1 cellular context compared by ENCODE assay signal in the genomic region with DNA sequence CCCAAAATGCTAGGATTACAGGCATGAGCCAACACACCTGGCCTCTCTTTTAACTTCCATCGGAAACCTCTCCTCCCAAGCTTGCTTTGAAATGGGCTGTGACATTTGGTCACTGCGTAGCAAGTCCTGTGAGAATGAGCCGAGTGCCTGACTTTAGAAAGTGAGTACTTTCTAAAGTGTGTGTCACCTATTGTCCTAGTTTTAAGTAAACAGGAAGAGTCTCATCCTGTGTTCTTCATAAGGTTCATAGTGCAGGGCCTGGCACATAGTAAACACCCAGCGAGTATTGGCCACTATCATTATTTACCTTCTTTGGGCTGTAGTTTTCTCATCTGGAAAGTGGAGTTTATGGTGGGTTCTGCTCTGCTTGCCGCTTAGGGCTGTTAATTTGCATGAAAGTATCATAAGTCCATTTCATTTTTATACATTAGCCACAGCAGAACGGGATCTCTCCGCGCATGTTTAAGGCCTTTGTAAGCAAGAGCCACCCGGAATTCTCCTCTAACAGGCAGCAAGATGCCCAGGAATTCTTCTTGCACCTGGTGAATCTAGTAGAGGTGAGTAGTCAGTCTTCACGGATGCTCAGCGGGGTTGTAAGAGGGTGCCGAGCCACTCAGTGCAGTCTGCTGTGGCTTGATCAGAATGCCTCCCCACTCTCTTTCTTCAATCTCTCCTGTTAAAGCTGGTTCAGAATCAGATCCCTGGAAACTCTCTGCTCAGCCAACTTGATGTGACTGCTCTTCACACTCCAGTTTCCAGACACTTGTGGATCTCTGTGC.
TF ChIP-seq lines count a peak whose summit lies in the region.

No MANE protein-coding gene starts in this region.

TF ChIP-seq in HepG2, 621 proteins besides CTCF, POLR2A, EP300 and RAD21 (continued from another document and continues in another):
- TF ChIP-seq, protein P1, sequence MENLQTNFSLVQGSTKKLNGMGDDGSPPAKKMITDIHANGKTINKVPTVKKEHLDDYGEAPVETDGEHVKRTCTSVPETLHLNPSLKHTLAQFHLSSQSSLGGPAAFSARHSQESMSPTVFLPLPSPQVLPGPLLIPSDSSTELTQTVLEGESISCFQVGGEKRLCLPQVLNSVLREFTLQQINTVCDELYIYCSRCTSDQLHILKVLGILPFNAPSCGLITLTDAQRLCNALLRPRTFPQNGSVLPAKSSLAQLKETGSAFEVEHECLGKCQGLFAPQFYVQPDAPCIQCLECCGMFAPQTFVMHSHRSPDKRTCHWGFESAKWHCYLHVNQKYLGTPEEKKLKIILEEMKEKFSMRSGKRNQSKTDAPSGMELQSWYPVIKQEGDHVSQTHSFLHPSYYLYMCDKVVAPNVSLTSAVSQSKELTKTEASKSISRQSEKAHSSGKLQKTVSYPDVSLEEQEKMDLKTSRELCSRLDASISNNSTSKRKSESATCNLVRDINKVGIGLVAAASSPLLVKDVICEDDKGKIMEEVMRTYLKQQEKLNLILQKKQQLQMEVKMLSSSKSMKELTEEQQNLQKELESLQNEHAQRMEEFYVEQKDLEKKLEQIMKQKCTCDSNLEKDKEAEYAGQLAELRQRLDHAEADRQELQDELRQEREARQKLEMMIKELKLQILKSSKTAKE (CRISPR knock-in tag; IDR thresholded peaks at IDR 0.05; ENCODE audit: borderline replicate concordance), result peak; percentile 27; the same call in 1 of the 2 replicates
- TF ChIP-seq SMAD9 (CRISPR knock-in tag; IDR thresholded peaks at IDR 0.05) (no peak), ZNF615 (CRISPR knock-in tag; IDR thresholded peaks at IDR 0.05; ENCODE audit: borderline replicate concordance) (no peak), ZNF333 (CRISPR knock-in tag; IDR thresholded peaks at IDR 0.05; ENCODE audit: borderline replicate concordance) (no peak), ZNF766 (CRISPR knock-in tag; IDR thresholded peaks at IDR 0.05; ENCODE audit: borderline replicate concordance) (peak; percentile 35; the same call in 1 of the 2 replicates), ZNF816 (CRISPR knock-in tag; IDR thresholded peaks at IDR 0.05; ENCODE audit: borderline replicate concordance) (0 out of 2 replicates have a peak, but pooled peaks have one; percentile 68), SALL1 (CRISPR knock-in tag; IDR thresholded peaks at IDR 0.05) (peak; percentile 72), PRMT3 (CRISPR knock-in tag; IDR thresholded peaks at IDR 0.05; ENCODE audit: borderline replicate concordance, low read depth) (no peak), ARHGAP35 (CRISPR knock-in tag; IDR thresholded peaks at IDR 0.05; ENCODE audit: borderline replicate concordance) (no peak), TEAD3 (CRISPR knock-in tag; optimal IDR thresholded peaks at IDR 0.05; ENCODE audit: borderline replicate concordance) (peak; percentile 61), ZFP37 (CRISPR knock-in tag; IDR thresholded peaks at IDR 0.05; ENCODE audit: borderline replicate concordance) (0 out of 2 replicates have a peak, but pooled peaks have one; percentile 34), ZSCAN20 (CRISPR knock-in tag; IDR thresholded peaks at IDR 0.05; ENCODE audit: borderline replicate concordance) (peak; percentile 69; the same call in 1 of the 2 replicates), ZFYVE20 (CRISPR knock-in tag; IDR thresholded peaks at IDR 0.05; ENCODE audit: borderline replicate concordance, low read depth) (no peak), JDP2 (CRISPR knock-in tag; IDR thresholded peaks at IDR 0.05; ENCODE audit: borderline replicate concordance) (no peak), DNMT1 (CRISPR knock-in tag; IDR thresholded peaks at IDR 0.05) (no peak), MAF1 (CRISPR knock-in tag; IDR thresholded peaks at IDR 0.05; ENCODE audit: borderline replicate concordance) (no peak), HHEX (CRISPR knock-in tag; IDR thresholded peaks at IDR 0.05) (peak; percentile 43; the same call in 1 of the 2 replicates), CC2D1A (CRISPR knock-in tag; IDR thresholded peaks at IDR 0.05) (no peak), ARNTL (CRISPR knock-in tag; IDR thresholded peaks at IDR 0.05) (no peak), GLI4 (CRISPR knock-in tag; IDR thresholded peaks at IDR 0.05; ENCODE audit: borderline replicate concordance) (no peak), SP5 (CRISPR knock-in tag; IDR thresholded peaks at IDR 0.05; ENCODE audit: borderline replicate concordance, low read depth) (no peak), MIER2 (CRISPR knock-in tag; IDR thresholded peaks at IDR 0.05) (no peak), BRCA1 (CRISPR knock-in tag; IDR thresholded peaks at IDR 0.05) (peak; percentile 69; the same call in 1 of the 2 replicates), GPN1 (CRISPR knock-in tag; IDR thresholded peaks at IDR 0.05; ENCODE audit: borderline replicate concordance) (no peak), ARNT (IDR thresholded peaks at IDR 0.05) (no peak), ZNF614 (CRISPR knock-in tag; IDR thresholded peaks at IDR 0.05; ENCODE audit: borderline replicate concordance) (peak; percentile 76), ZNF101 (CRISPR knock-in tag; IDR thresholded peaks at IDR 0.05; ENCODE audit: borderline replicate concordance, low read depth) (no peak), ZBTB3 (CRISPR knock-in tag; IDR thresholded peaks at IDR 0.05; ENCODE audit: borderline replicate concordance, low read depth) (no peak), CBX5 (CRISPR knock-in tag; IDR thresholded peaks at IDR 0.05; ENCODE audit: borderline replicate concordance) (no peak), ZNF652 (CRISPR knock-in tag; IDR thresholded peaks at IDR 0.05; ENCODE audit: borderline replicate concordance, low read depth) (no peak), ZNF331 (CRISPR knock-in tag; IDR thresholded peaks at IDR 0.05) (peak; percentile 67; the same call in 1 of the 2 replicates), KDM6A (CRISPR knock-in tag; IDR thresholded peaks at IDR 0.05; ENCODE audit: low read depth) (peak; percentile 81), ZNF672 (CRISPR knock-in tag; IDR thresholded peaks at IDR 0.05) (no peak), ZNF317 (CRISPR knock-in tag; IDR thresholded peaks at IDR 0.05) (peak; percentile 90), FOXJ3 (CRISPR knock-in tag; IDR thresholded peaks at IDR 0.05; ENCODE audit: borderline replicate concordance) (peak; percentile 94; the same call in 1 of the 2 replicates), ZNF350 (CRISPR knock-in tag; IDR thresholded peaks at IDR 0.05; ENCODE audit: borderline replicate concordance, low read depth) (no peak)
- TF ChIP-seq, protein P2, sequence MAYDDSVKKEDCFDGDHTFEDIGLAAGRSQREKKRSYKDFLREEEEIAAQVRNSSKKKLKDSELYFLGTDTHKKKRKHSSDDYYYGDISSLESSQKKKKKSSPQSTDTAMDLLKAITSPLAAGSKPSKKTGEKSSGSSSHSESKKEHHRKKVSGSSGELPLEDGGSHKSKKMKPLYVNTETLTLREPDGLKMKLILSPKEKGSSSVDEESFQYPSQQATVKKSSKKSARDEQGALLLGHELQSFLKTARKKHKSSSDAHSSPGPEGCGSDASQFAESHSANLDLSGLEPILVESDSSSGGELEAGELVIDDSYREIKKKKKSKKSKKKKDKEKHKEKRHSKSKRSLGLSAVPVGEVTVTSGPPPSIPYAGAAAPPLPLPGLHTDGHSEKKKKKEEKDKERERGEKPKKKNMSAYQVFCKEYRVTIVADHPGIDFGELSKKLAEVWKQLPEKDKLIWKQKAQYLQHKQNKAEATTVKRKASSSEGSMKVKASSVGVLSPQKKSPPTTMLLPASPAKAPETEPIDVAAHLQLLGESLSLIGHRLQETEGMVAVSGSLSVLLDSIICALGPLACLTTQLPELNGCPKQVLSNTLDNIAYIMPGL (CRISPR knock-in tag; IDR thresholded peaks at IDR 0.05; ENCODE audit: borderline replicate concordance in 1 of 2, low read depth in 1 of 2), result peak; percentile 35 to 71; a peak in 2 of 4 replicates
- TF ChIP-seq, protein P3, sequence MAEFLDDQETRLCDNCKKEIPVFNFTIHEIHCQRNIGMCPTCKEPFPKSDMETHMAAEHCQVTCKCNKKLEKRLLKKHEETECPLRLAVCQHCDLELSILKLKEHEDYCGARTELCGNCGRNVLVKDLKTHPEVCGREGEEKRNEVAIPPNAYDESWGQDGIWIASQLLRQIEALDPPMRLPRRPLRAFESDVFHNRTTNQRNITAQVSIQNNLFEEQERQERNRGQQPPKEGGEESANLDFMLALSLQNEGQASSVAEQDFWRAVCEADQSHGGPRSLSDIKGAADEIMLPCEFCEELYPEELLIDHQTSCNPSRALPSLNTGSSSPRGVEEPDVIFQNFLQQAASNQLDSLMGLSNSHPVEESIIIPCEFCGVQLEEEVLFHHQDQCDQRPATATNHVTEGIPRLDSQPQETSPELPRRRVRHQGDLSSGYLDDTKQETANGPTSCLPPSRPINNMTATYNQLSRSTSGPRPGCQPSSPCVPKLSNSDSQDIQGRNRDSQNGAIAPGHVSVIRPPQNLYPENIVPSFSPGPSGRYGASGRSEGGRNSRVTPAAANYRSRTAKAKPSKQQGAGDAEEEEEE (CRISPR knock-in tag; IDR thresholded peaks at IDR 0.05; ENCODE audit: borderline replicate concordance), result no peak
- TF ChIP-seq, protein P4, sequence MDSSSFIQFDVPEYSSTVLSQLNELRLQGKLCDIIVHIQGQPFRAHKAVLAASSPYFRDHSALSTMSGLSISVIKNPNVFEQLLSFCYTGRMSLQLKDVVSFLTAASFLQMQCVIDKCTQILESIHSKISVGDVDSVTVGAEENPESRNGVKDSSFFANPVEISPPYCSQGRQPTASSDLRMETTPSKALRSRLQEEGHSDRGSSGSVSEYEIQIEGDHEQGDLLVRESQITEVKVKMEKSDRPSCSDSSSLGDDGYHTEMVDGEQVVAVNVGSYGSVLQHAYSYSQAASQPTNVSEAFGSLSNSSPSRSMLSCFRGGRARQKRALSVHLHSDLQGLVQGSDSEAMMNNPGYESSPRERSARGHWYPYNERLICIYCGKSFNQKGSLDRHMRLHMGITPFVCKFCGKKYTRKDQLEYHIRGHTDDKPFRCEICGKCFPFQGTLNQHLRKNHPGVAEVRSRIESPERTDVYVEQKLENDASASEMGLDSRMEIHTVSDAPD (CRISPR knock-in tag; IDR thresholded peaks at IDR 0.05), result no peak
- TF ChIP-seq, protein P5, sequence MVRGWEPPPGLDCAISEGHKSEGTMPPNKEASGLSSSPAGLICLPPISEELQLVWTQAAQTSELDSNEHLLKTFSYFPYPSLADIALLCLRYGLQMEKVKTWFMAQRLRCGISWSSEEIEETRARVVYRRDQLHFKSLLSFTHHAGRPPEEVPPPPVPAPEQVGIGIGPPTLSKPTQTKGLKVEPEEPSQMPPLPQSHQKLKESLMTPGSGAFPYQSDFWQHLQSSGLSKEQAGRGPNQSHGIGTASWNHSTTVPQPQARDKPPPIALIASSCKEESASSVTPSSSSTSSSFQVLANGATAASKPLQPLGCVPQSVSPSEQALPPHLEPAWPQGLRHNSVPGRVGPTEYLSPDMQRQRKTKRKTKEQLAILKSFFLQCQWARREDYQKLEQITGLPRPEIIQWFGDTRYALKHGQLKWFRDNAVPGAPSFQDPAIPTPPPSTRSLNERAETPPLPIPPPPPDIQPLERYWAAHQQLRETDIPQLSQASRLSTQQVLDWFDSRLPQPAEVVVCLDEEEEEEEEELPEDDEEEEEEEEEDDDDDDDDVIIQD (CRISPR knock-in tag; IDR thresholded peaks at IDR 0.05; ENCODE audit: low read depth), result peak; percentile 84
- TF ChIP-seq, protein P6, sequence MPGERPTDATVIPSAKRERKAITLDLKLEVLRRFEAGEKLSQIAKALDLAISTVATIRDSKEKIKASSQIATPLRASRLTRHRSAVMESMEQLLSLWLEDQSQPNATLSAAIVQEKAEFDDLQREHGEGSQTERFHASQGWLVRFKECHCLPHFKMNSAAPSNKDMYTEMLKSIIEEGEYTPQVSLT (CRISPR knock-in tag; IDR thresholded peaks at IDR 0.05; ENCODE audit: borderline replicate concordance, low read depth), result no peak
- TF ChIP-seq, protein P7, sequence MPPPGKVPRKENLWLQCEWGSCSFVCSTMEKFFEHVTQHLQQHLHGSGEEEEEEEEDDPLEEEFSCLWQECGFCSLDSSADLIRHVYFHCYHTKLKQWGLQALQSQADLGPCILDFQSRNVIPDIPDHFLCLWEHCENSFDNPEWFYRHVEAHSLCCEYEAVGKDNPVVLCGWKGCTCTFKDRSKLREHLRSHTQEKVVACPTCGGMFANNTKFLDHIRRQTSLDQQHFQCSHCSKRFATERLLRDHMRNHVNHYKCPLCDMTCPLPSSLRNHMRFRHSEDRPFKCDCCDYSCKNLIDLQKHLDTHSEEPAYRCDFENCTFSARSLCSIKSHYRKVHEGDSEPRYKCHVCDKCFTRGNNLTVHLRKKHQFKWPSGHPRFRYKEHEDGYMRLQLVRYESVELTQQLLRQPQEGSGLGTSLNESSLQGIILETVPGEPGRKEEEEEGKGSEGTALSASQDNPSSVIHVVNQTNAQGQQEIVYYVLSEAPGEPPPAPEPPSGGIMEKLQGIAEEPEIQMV (CRISPR knock-in tag; IDR thresholded peaks at IDR 0.05; ENCODE audit: low read depth), result no peak
- TF ChIP-seq, protein P8, sequence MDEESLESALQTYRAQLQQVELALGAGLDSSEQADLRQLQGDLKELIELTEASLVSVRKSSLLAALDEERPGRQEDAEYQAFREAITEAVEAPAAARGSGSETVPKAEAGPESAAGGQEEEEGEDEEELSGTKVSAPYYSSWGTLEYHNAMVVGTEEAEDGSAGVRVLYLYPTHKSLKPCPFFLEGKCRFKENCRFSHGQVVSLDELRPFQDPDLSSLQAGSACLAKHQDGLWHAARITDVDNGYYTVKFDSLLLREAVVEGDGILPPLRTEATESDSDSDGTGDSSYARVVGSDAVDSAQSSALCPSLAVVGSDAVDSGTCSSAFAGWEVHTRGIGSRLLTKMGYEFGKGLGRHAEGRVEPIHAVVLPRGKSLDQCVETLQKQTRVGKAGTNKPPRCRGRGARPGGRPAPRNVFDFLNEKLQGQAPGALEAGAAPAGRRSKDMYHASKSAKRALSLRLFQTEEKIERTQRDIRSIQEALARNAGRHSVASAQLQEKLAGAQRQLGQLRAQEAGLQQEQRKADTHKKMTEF (CRISPR knock-in tag; IDR thresholded peaks at IDR 0.05), result peak; percentile 80; the same call in 1 of the 2 replicates
- TF ChIP-seq, protein P9, sequence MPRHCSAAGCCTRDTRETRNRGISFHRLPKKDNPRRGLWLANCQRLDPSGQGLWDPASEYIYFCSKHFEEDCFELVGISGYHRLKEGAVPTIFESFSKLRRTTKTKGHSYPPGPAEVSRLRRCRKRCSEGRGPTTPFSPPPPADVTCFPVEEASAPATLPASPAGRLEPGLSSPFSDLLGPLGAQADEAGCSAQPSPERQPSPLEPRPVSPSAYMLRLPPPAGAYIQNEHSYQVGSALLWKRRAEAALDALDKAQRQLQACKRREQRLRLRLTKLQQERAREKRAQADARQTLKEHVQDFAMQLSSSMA (CRISPR knock-in tag; IDR thresholded peaks at IDR 0.05), result no peak
